In genomic region chr1:41387667-41388091, GRCh38 we compare ENCODE assay signal across 9 cellular contexts. TPM values are rescaled to one million over a fixed set of nuclear protein-coding genes. Genes with fewer than 3 reads are reported as not detected.
A peak's percentile ranks its signal among the peaks of the same experiment; 100 is the strongest.
DNase-seq lines count a peak whose midpoint lies in the region; FAIRE-seq and TF ChIP-seq lines count a peak whose summit lies in the region.
"Had no signal": no experiment of that assay in that cellular context is flagged by ENCODE, and none has a peak within 500 bp of the region (broad histone marks: within the 10 kb centered on the region; RNA-seq: fewer than 3 reads in every experiment).

No MANE protein-coding gene starts in this region.

- H3K27me3 ChIP-seq in iPS DF 6.9 (ENCODE audit: control insufficient read depth, insufficient read depth, low read length) (peaks cover 3% of the 10 kb centered on the region; the same call in 1 of the 2 replicates), transverse colon (peaks cover 16% of the 10 kb centered on the region)

- no peak for TF ChIP-seq CTCF in transverse colon (IDR thresholded peaks at IDR 0.05)

- H3K4me1 ChIP-seq in iPS DF 6.9 (ENCODE audit: control insufficient read depth, insufficient read depth, low read length), result peaks cover 6% of the 10 kb centered on the region; the same call in 1 of the 2 replicates
- H3K4me1 ChIP-seq in transverse colon, result peaks cover 8 to 26% (median 12%) of the 10 kb centered on the region in 4 donors

- in situ Hi-C loops in transverse colon (cut with MboI; ENCODE audit: low pct_ligation_motif_present in 1 of 4, low pct_unique_long_range_greater_than_20kb in 1 of 4, low sequenced_read_pairs in 3 of 4), result no loop called here

- intact Hi-C loops in transverse colon (cut with DNase I; ENCODE audit: low total_unique reads), result no loop called here

- TF ChIP-seq POLR2A in transverse colon (IDR thresholded peaks at IDR 0.05), result no peak
- no peak for TF ChIP-seq POLR2A in H54 (IDR thresholded peaks at IDR 0.05; ENCODE audit: low read depth, low read length)

- H3K4me3 ChIP-seq in iPS DF 6.9 (ENCODE audit: low read length) (no peak overlapping the region), transverse colon (no peak overlapping the region)

- H3K36me3 ChIP-seq in iPS DF 6.9 (ENCODE audit: control insufficient read depth, insufficient read depth, low read length) (no peaks in the 10 kb centered on the region), transverse colon (no peaks in the 10 kb centered on the region)

- H3K9me3 ChIP-seq in iPS DF 6.9 (ENCODE audit: control insufficient read depth, insufficient read depth, low read length) (no peaks in the 10 kb centered on the region), transverse colon (no peaks in the 10 kb centered on the region)

- WGBS in iPS DF 6.9 (ENCODE audit: insufficient coverage, insufficient read length), result no CpG with 5 or more reads among the region's 10 CpGs
- 12% methylated on average over 4 to 10 of the region's 10 CpGs for WGBS in transverse colon (ENCODE audit: low coverage in 1 of 2), 2 donors

- FAIRE-seq in H54 (lab: Jason Lieb, UNC), result no peak

- H3K27ac ChIP-seq in iPS DF 6.9 (ENCODE audit: low read length) (no peak overlapping the region), transverse colon (peak overlapping the region in 1 of 4 donors; percentile 29)
- H3K27ac ChIP-seq: epithelial cell of prostate had no signal

- TF ChIP-seq EP300 in transverse colon (IDR thresholded peaks at IDR 0.05; ENCODE audit: low read depth), result no peak

- DNase-seq in NCI-H1092 (lab: John Stamatoyannopoulos, UW) (peak; percentile 68), SW480 (ENCODE audit: low spot score) (peak; percentile 49), iPS DF 6.9 (ENCODE audit: low read depth, low spot score) (peak; percentile 66), transverse colon (peak; percentile 71), H54 (ENCODE audit: insufficient read length, low spot score) (no peak), cerebellar nuclear complex (lab: John Stamatoyannopoulos, UW) (no peak), 8988T (no peak)
- DNase-seq in activated CD8-positive, alpha-beta memory T cell treated with anti-CD3 and anti-CD28 coated beads, Interleukin-2, amount 50 U/mL, for 48 hours, result no peak

RNA-seq across cellular contexts. Expression of gene FOXO6, which starts 26.4 kb away (rescaled TPM):
- 1 to 10 TPM in 1 of 4 donors, under 1 TPM in 1, not detected in 2; 0.14 to 4.1 TPM for total RNA-seq in transverse colon

Comparison
In these comparisons a context has a peak if more than half of its experiments do, and no peak if none do; other contexts are left out.
1. DNase-seq: peak in NCI-H1092 (single experiment), SW480 (single experiment), iPS DF 6.9 (single experiment) and transverse colon (single experiment); none in H54 (single experiment), cerebellar nuclear complex (0 of 2), 8988T (single experiment) and activated CD8-positive, alpha-beta memory T cell treated with anti-CD3 and anti-CD28 coated beads, Interleukin-2, amount 50 U/mL, for 48 hours (single experiment).